Comparison of ENCODE assay signal across 8 cellular contexts in genomic region chr18:77098554-77099174, GRCh38. TPM values are rescaled to one million over a fixed set of nuclear protein-coding genes. Genes with fewer than 3 reads are reported as not detected.
DNase-seq lines count a peak whose midpoint lies in the region; ATAC-seq and TF ChIP-seq lines count a peak whose summit lies in the region.
"Had no signal": no experiment of that assay in that cellular context is flagged by ENCODE, and none has a peak within 500 bp of the region (broad histone marks: within the 10 kb centered on the region; RNA-seq: fewer than 3 reads in every experiment).

No MANE protein-coding gene starts in this region.

- DNase-seq in GF-D8 (lab: John Stamatoyannopoulos, UW) (peak; percentile 25), OCI-LY7 (ENCODE audit: low spot score) (peak; percentile 31), fibroblast of lung (ENCODE audit: low read depth in 2 of 2) (peak in 1 of 2 donors; percentile 33), psoas muscle (no peak), A172 (ENCODE audit: low spot score) (no peak)
- DNase-seq in NK-92 treated with Interleukin-12 subunit alpha and Interleukin-12 subunit beta, amount 100 ng/mL, for 24 hours (lab: John Stamatoyannopoulos, UW), result no peak
- DNase-seq: NCI-H1105 had no signal

- CTCF ChIA-PET in OCI-LY7 (lab: Charles Lee; ENCODE audit: unreplicated experiment), result interaction anchor here (0.6 kb wide), 1 partner anchor 87 kb away, joined by 3 read pairs; no protein-coding TSS in a partner anchor

- POLR2A ChIA-PET in OCI-LY7 (lab: Charles Lee), result interaction anchor here (0.7 to 1.8 kb wide), 4 partner anchors 23 to 40 kb away, joined by 3 to 10 read pairs (median 6); no protein-coding TSS in a partner anchor

- intact Hi-C loops in OCI-LY7 (cut with micrococcal nuclease; ENCODE audit: unreplicated experiment), result loop anchor here (2.0 to 5.0 kb wide), 3 partner anchors 18 to 36 kb away; partner anchors contain the start of gene MBP
- intact Hi-C loops in psoas muscle (cut with DNase I), result loop anchor here in 1 of 2 donors (5.0 kb wide), 1 partner anchor 34 kb away; the partner anchor contains the start of gene MBP

- H2AFZ ChIP-seq in OCI-LY7 (ENCODE audit: low read length) (no peak overlapping the region), fibroblast of lung (ENCODE audit: low read length) (peak overlapping the region; percentile 79)

- H3K36me3 ChIP-seq in OCI-LY7 (ENCODE audit: insufficient read depth, low read length) (peaks cover 6% of the 10 kb centered on the region; the same call in 1 of the 2 replicates), fibroblast of lung (ENCODE audit: control insufficient read depth, insufficient read depth, low read length) (no peaks in the 10 kb centered on the region), psoas muscle (ENCODE audit: insufficient read depth in 1 of 2, low read depth in 1 of 2) (peaks cover 0 to 9% of the 10 kb centered on the region in 2 donors)

- no TSS peak for BruUV-seq in OCI-LY7 (replicated peaks; lab: Mats Ljungman, UMichigan)

- peaks cover 74% of the 10 kb centered on the region for H3K4me1 ChIP-seq in OCI-LY7 (ENCODE audit: insufficient read depth, low read length, poor library complexity, severe bottlenecking)
- H3K4me1 ChIP-seq in fibroblast of lung (ENCODE audit: control insufficient read depth, extremely low read depth, insufficient read depth, low read length), result peaks cover 32% of the 10 kb centered on the region
- peaks cover 53% of the 10 kb centered on the region for H3K4me1 ChIP-seq in psoas muscle

- 24 to 31% (median 29%) methylated on average over 15 to 16 of the region's 16 CpGs for WGBS in psoas muscle, 3 donors

- H3K9me3 ChIP-seq in OCI-LY7 (ENCODE audit: low read length) (no peaks in the 10 kb centered on the region), fibroblast of lung (ENCODE audit: control insufficient read depth, insufficient read depth, low read depth, low read length) (no peaks in the 10 kb centered on the region), psoas muscle (no peaks in the 10 kb centered on the region)

- 0 out of 2 replicates have a peak, but pooled peaks cover 5% of the 10 kb centered on the region for H3K79me2 ChIP-seq in OCI-LY7 (ENCODE audit: insufficient read depth, low read depth, low read length)
- no peaks in the 10 kb centered on the region for H3K79me2 ChIP-seq in fibroblast of lung (ENCODE audit: control insufficient read depth, insufficient read depth, low read length)

- peak overlapping the region; percentile 91 for H3K27ac ChIP-seq in OCI-LY7 (ENCODE audit: low read depth, low read length, poor library complexity, severe bottlenecking)
- H3K27ac ChIP-seq in fibroblast of lung (ENCODE audit: insufficient read depth, low read length), result peak overlapping the region; percentile 58
- peak overlapping the region; percentile 77 for H3K27ac ChIP-seq in psoas muscle

- no peak for TF ChIP-seq CTCF in OCI-LY7 (conservative IDR thresholded peaks at IDR 0.05; ENCODE audit: low read length)
- no peak for TF ChIP-seq CTCF in fibroblast of lung (conservative IDR thresholded peaks at IDR 0.05 in 1 of 2, IDR thresholded peaks at IDR 0.05 in 1 of 2; ENCODE audit: low read depth in 1 of 2, low read length in 2 of 2)
- TF ChIP-seq CTCF in psoas muscle (IDR thresholded peaks at IDR 0.05), result no peak

- H3K4me3 ChIP-seq in OCI-LY7 (ENCODE audit: low read depth, low read length, poor library complexity, severe bottlenecking), result no peak overlapping the region
- peak overlapping the region in 3 of 4 experiments; percentile 15 to 30 (median 23) for H3K4me3 ChIP-seq in fibroblast of lung (replicated peaks in 1 of 4; ENCODE audit: control extremely low read depth in 1 of 4, insufficient read depth in 1 of 4, low read depth in 3 of 4, low read length in 4 of 4)
- peak overlapping the region; percentile 9 for H3K4me3 ChIP-seq in psoas muscle

- H3K9ac ChIP-seq in fibroblast of lung (ENCODE audit: insufficient read depth, low read length), result no peak overlapping the region

- H4K20me1 ChIP-seq in OCI-LY7 (ENCODE audit: insufficient read depth, low read length) (no peaks in the 10 kb centered on the region), fibroblast of lung (ENCODE audit: control insufficient read depth, extremely low read depth, insufficient read depth, low read length) (no peaks in the 10 kb centered on the region)

- peak overlapping the region; percentile 66 for H3K4me2 ChIP-seq in OCI-LY7 (ENCODE audit: low read length)
- peak overlapping the region; percentile 85 for H3K4me2 ChIP-seq in fibroblast of lung (ENCODE audit: extremely low read depth, insufficient read depth, low read length)

- no peaks in the 10 kb centered on the region for H3K9me2 ChIP-seq in OCI-LY7 (ENCODE audit: insufficient read depth, low read length)

- peak in 3 of 4 donors; percentile 33 to 39 (median 36) for ATAC-seq in psoas muscle
- no peak for ATAC-seq in GM19351 (IDR thresholded peaks at IDR 0.05; ENCODE audit: unreplicated experiment)

- H3K27me3 ChIP-seq in fibroblast of lung (ENCODE audit: control insufficient read depth, insufficient read depth, low read length) (no peaks in the 10 kb centered on the region), psoas muscle (ENCODE audit: insufficient read depth in 3 of 3, low read length in 2 of 3) (no peaks in the 10 kb centered on the region)

RNA-seq across cellular contexts. Expression of gene MBP, which starts 33.9 kb away (rescaled TPM):
- 13.5 and 16.4 TPM in 2 replicates for total RNA-seq in OCI-LY7 (2014; rRNA removed; shearing (Covaris generic))
- 25.2 and 28.9 TPM in 2 replicates for total RNA-seq in OCI-LY7 (2022)
- 3.6 and 7.2 TPM in 2 replicates for total RNA-seq in fibroblast of lung
- polyA plus RNA-seq in fibroblast of lung, result 2.3 and 2.4 TPM in 2 replicates
- polyA plus RNA-seq in fibroblast of lung (2012), result 1.9 and 2.0 TPM in 2 replicates
- polyA minus RNA-seq in fibroblast of lung (ENCODE audit: low replicate concordance), result 2.6 and 3.3 TPM in 2 replicates
- total RNA-seq in psoas muscle, result 10 to 100 TPM; 51.6 to 88.2 (median 78.6) TPM
- polyA plus RNA-seq in psoas muscle, result 10 to 100 TPM; 16.4 to 43.9 (median 40.8) TPM
- total RNA-seq in A172 (2014; rRNA removed; shearing (Covaris generic)), result not detected in 2 replicates

Comparison
In these comparisons a context has a peak if more than half of its experiments do, and no peak if none do; other contexts are left out.
1. DNase-seq: peak in GF-D8 (single experiment) and OCI-LY7 (single experiment); none in psoas muscle (0 of 2), A172 (single experiment) and NK-92 treated with Interleukin-12 subunit alpha and Interleukin-12 subunit beta, amount 100 ng/mL, for 24 hours (single experiment).
2. Peak in every context shown above with its lines, with median percentiles within 50 percentile points of each other: H3K27ac ChIP-seq.